In the genomic region with DNA sequence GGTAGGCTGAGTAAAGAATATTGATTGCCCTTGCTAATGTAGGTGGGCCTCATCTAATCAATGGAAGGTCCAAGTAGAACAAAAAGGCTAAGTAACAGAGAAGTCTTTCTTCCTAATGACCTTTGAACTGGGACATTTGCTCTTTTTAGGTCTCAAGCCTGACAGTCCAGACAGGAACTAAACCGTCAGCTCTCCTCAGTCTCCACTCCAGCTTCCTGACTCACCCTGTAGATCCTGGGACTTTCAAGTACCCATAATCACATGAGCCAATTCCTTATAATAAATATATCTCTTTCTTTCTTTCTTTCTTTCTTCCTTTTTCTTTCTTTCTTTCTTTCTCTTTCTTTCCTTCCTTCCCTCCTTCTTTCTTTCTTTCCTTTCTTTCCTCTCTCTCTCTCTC, we compare ENCODE assay signal across 27 cellular contexts.
DNase-seq lines count a peak whose midpoint lies in the region; ATAC-seq, FAIRE-seq and TF ChIP-seq lines count a peak whose summit lies in the region.
"Had no signal": no experiment of that assay in that cellular context is flagged by ENCODE, and none has a peak within 500 bp of the region (broad histone marks: within the 10 kb centered on the region; RNA-seq: fewer than 3 reads in every experiment).

No MANE protein-coding gene starts in this region.

- H2AFZ ChIP-seq in PC-3 (ENCODE audit: low read length), result no peak overlapping the region
- no peak overlapping the region for H2AFZ ChIP-seq in osteoblast (ENCODE audit: low read length)

- peaks cover 29% of the 10 kb centered on the region for H3K4me1 Mint-ChIP-seq in Calu3 (ENCODE audit: low read depth, unreplicated experiment)
- no peaks in the 10 kb centered on the region for H3K4me1 Mint-ChIP-seq in activated T-helper 17 cell treated with anti-CD3 and anti-CD28 coated beads, Interleukin-2, amount 50 U/mL, for 72 hours
- no peaks in the 10 kb centered on the region for H3K4me1 Mint-ChIP-seq in CD8-positive, alpha-beta memory T cell
- H3K4me1 Mint-ChIP-seq: CD4-positive, alpha-beta memory T cell; naive thymus-derived CD8-positive, alpha-beta T cell; stimulated activated naive CD8-positive, alpha-beta T cell treated with anti-CD3 and anti-CD28 coated beads, Interleukin-15, amount 100 ng/mL, for 72 hours had no signal

- intact Hi-C loops in Calu3 (cut with micrococcal nuclease; ENCODE audit: unreplicated experiment), result loop anchor here (5.0 kb wide), 1 partner anchor 82 kb away; no protein-coding TSS in a partner anchor
- intact Hi-C loops in PC-3 (cut with micrococcal nuclease), result loop anchor here (5.0 kb wide), 1 partner anchor 57 kb away; no protein-coding TSS in a partner anchor

- no peak for ATAC-seq in PC-3
- ATAC-seq in activated T-helper 17 cell treated with anti-CD3 and anti-CD28 coated beads, Interleukin-2, amount 50 U/mL, for 72 hours (replicated peaks), result no peak
- ATAC-seq: body of pancreas; naive thymus-derived CD8-positive, alpha-beta T cell; stimulated activated naive CD8-positive, alpha-beta T cell treated with anti-CD3 and anti-CD28 coated beads, Interleukin-15, amount 100 ng/mL, for 72 hours had no signal

- peaks cover 8% of the 10 kb centered on the region for H3K36me3 Mint-ChIP-seq in Calu3 (ENCODE audit: insufficient read depth, unreplicated experiment)
- H3K36me3 Mint-ChIP-seq in activated T-helper 17 cell treated with anti-CD3 and anti-CD28 coated beads, Interleukin-2, amount 50 U/mL, for 72 hours (ENCODE audit: low read depth), result no peaks in the 10 kb centered on the region
- no peaks in the 10 kb centered on the region for H3K36me3 Mint-ChIP-seq in CD8-positive, alpha-beta memory T cell
- H3K36me3 Mint-ChIP-seq: activated naive CD8-positive, alpha-beta T cell; CD4-positive, alpha-beta memory T cell; naive thymus-derived CD8-positive, alpha-beta T cell had no signal

- no peaks in the 10 kb centered on the region for H3K79me2 ChIP-seq in PC-3 (ENCODE audit: low read length)
- no peaks in the 10 kb centered on the region for H3K79me2 ChIP-seq in osteoblast (ENCODE audit: insufficient read depth, low read length)

- no peak for FAIRE-seq in GM19239 (lab: Jason Lieb, UNC)
- FAIRE-seq: endothelial cell of umbilical vein had no signal

- no peak overlapping the region for H3K4me3 Mint-ChIP-seq in Calu3 (ENCODE audit: low read depth, unreplicated experiment)
- no peak overlapping the region for H3K4me3 Mint-ChIP-seq in activated T-helper 17 cell treated with anti-CD3 and anti-CD28 coated beads, Interleukin-2, amount 50 U/mL, for 72 hours
- no peak overlapping the region for H3K4me3 Mint-ChIP-seq in CD8-positive, alpha-beta memory T cell
- H3K4me3 Mint-ChIP-seq: activated naive CD8-positive, alpha-beta T cell; activated T-helper 1 cell treated with anti-CD3 and anti-CD28 coated beads, Interleukin-12 subunit alpha, Interleukin-12 subunit beta, Interleukin-2, Interleukin-4 antibody, amounts not matched to agents 30 ng/mL and 10 ng/mL and 1 ng/mL, durations not matched to agents 14 hours and 24 hours and 36 hours; CD4-positive, alpha-beta memory T cell; naive thymus-derived CD8-positive, alpha-beta T cell; stimulated activated naive CD8-positive, alpha-beta T cell treated with anti-CD3 and anti-CD28 coated beads, Interleukin-15, amount 100 ng/mL, for 72 hours had no signal

- H3K27ac Mint-ChIP-seq in Calu3 (ENCODE audit: unreplicated experiment), result peak overlapping the region; percentile 99
- H3K27ac Mint-ChIP-seq in activated T-helper 17 cell treated with anti-CD3 and anti-CD28 coated beads, Interleukin-2, amount 50 U/mL, for 72 hours, result no peak overlapping the region
- no peak overlapping the region for H3K27ac Mint-ChIP-seq in CD8-positive, alpha-beta memory T cell
- H3K27ac Mint-ChIP-seq: activated naive CD8-positive, alpha-beta T cell; activated T-helper 1 cell treated with anti-CD3 and anti-CD28 coated beads, Interleukin-12 subunit alpha, Interleukin-12 subunit beta, Interleukin-2, Interleukin-4 antibody, amounts not matched to agents 30 ng/mL and 10 ng/mL and 1 ng/mL, durations not matched to agents 14 hours and 24 hours and 36 hours; CD4-positive, alpha-beta memory T cell; naive thymus-derived CD8-positive, alpha-beta T cell; stimulated activated naive CD8-positive, alpha-beta T cell treated with anti-CD3 and anti-CD28 coated beads, Interleukin-15, amount 100 ng/mL, for 72 hours had no signal

- DNase-seq in Calu3, result no peak
- DNase-seq in PC-3, result no peak
- no peak for DNase-seq in epithelial cell of prostate (ENCODE audit: low read depth, low spot score)
- DNase-seq in osteoblast (ENCODE audit: insufficient read length, low spot score, missing footprints), result no peak
- DNase-seq in GM19239 (ENCODE audit: insufficient read length, low spot score), result no peak
- DNase-seq in coronary artery (ENCODE audit: low spot score), result no peak
- no peak for DNase-seq in CD8-positive, alpha-beta memory T cell
- DNase-seq: activated CD4-positive, alpha-beta T cell treated with anti-CD3 and anti-CD28 coated beads for 48 hours; body of pancreas; CD4-positive, alpha-beta memory T cell; dermis blood vessel endothelial cell; DND-41; hippocampal formation; islet precursor cell; naive thymus-derived CD8-positive, alpha-beta T cell; NCI-H510A; NK-92 treated with Interleukin-12 subunit alpha and Interleukin-12 subunit beta, amount 100 ng/mL, for 24 hours; stimulated activated CD4-positive, alpha-beta T cell treated with anti-CD3 and anti-CD28 coated beads, Interleukin-4, amount 100 ng/mL, for 1 hour; stimulated activated naive CD8-positive, alpha-beta T cell treated with anti-CD3 and anti-CD28 coated beads, Interleukin-15, amount 100 ng/mL, for 72 hours; transverse colon had no signal

- H3K9me3 ChIP-seq in PC-3 (ENCODE audit: low read length) (no peaks in the 10 kb centered on the region), osteoblast (ENCODE audit: low read depth, low read length) (no peaks in the 10 kb centered on the region)
- H3K9me3 ChIP-seq in CD8-positive, alpha-beta memory T cell (ENCODE audit: low read length), result no peaks in the 10 kb centered on the region
- H3K9me3 ChIP-seq: body of pancreas, transverse colon had no signal

- CTCF ChIA-PET in Calu3 (lab: Charles Lee) (no interaction called here), PC-3 (lab: Charles Lee) (no interaction called here)
- CTCF ChIA-PET in CD8-positive, alpha-beta memory T cell (lab: Charles Lee), result no interaction called here

- H3K4me1 ChIP-seq in PC-3 (ENCODE audit: insufficient read depth, low read length), result peaks cover 31% of the 10 kb centered on the region
- H3K4me1 ChIP-seq in osteoblast (ENCODE audit: insufficient read depth, low read length), result peaks cover 36% of the 10 kb centered on the region
- H3K4me1 ChIP-seq in CD8-positive, alpha-beta memory T cell (ENCODE audit: insufficient read depth, low read length), result no peaks in the 10 kb centered on the region
- H3K4me1 ChIP-seq: body of pancreas, transverse colon had no signal

- H3K4me3 ChIP-seq in PC-3 (ENCODE audit: low read length) (no peak overlapping the region), osteoblast (ENCODE audit: insufficient read depth, low read length) (no peak overlapping the region), coronary artery (no peak overlapping the region)
- H3K4me3 ChIP-seq in CD8-positive, alpha-beta memory T cell (ENCODE audit: low read length), result no peak overlapping the region
- H3K4me3 ChIP-seq: body of pancreas, lung, skin epidermis, transverse colon had no signal

- no peaks in the 10 kb centered on the region for H3K9me2 ChIP-seq in PC-3 (replicated peaks; ENCODE audit: low read length)

- H3K27ac ChIP-seq in PC-3 (ENCODE audit: low read length) (peak overlapping the region; percentile 95), epithelial cell of prostate (peak overlapping the region; percentile 99), osteoblast (ENCODE audit: low read depth, low read length) (peak overlapping the region; percentile 99), coronary artery (no peak overlapping the region)
- H3K27ac ChIP-seq in CD8-positive, alpha-beta memory T cell (ENCODE audit: low read depth, low read length), result no peak overlapping the region
- H3K27ac ChIP-seq: body of pancreas, RWPE1 had no signal

- H3K9ac ChIP-seq in PC-3 (ENCODE audit: low read length), result no peak overlapping the region

- BruUV-seq in Calu3 (replicated peaks; lab: Mats Ljungman, UMichigan) (no TSS peak), PC-3 (replicated peaks; lab: Mats Ljungman, UMichigan) (no TSS peak)

- no peaks in the 10 kb centered on the region for H3F3A ChIP-seq in PC-3 (ENCODE audit: low read length, unreplicated experiment)

- no peaks in the 10 kb centered on the region for H4K20me1 ChIP-seq in PC-3 (ENCODE audit: low read length)
- H4K20me1 ChIP-seq in osteoblast (ENCODE audit: insufficient read depth, low read length), result no peaks in the 10 kb centered on the region

- H3K27me3 ChIP-seq in PC-3 (ENCODE audit: low read length) (no peaks in the 10 kb centered on the region), osteoblast (ENCODE audit: insufficient read depth, low read length) (no peaks in the 10 kb centered on the region)
- H3K27me3 ChIP-seq in CD8-positive, alpha-beta memory T cell (ENCODE audit: insufficient read depth, low read length, poor library complexity, severe bottlenecking), result no peaks in the 10 kb centered on the region
- H3K27me3 ChIP-seq: body of pancreas, transverse colon had no signal

- no peak overlapping the region for H3K4me2 ChIP-seq in PC-3 (ENCODE audit: low read length)
- H3K4me2 ChIP-seq in osteoblast (ENCODE audit: insufficient read depth, low read length), result peak overlapping the region; percentile 70

- TF ChIP-seq CTCF in Calu3 (IDR thresholded peaks at IDR 0.05; ENCODE audit: unreplicated experiment), result no peak
- TF ChIP-seq CTCF in PC-3 (conservative IDR thresholded peaks at IDR 0.05; ENCODE audit: low read depth, low read length), result no peak
- no peak for TF ChIP-seq CTCF in osteoblast (IDR thresholded peaks at IDR 0.05; ENCODE audit: extremely low read depth, low read depth, low read length)
- TF ChIP-seq CTCF in coronary artery (IDR thresholded peaks at IDR 0.05), result no peak

- H3K9me3 Mint-ChIP-seq in Calu3 (ENCODE audit: low read depth, unreplicated experiment), result peaks cover 13% of the 10 kb centered on the region
- H3K9me3 Mint-ChIP-seq in activated T-helper 17 cell treated with anti-CD3 and anti-CD28 coated beads, Interleukin-2, amount 50 U/mL, for 72 hours, result peaks cover 10% of the 10 kb centered on the region
- H3K9me3 Mint-ChIP-seq in CD8-positive, alpha-beta memory T cell, result peaks cover 0 to 5% (median 4%) of the 10 kb centered on the region in 5 donors
- H3K9me3 Mint-ChIP-seq: activated T-helper 1 cell treated with anti-CD3 and anti-CD28 coated beads, Interleukin-12 subunit alpha, Interleukin-12 subunit beta, Interleukin-2, Interleukin-4 antibody, amounts not matched to agents 30 ng/mL and 10 ng/mL and 1 ng/mL, durations not matched to agents 14 hours and 24 hours and 36 hours had no signal

- POLR2A ChIA-PET in PC-3 (lab: Charles Lee; ENCODE audit: unreplicated experiment), result no interaction called here
- POLR2A ChIA-PET in CD8-positive, alpha-beta memory T cell (lab: Charles Lee), result no interaction called here

- H3K27me3 Mint-ChIP-seq in Calu3 (ENCODE audit: unreplicated experiment), result no peaks in the 10 kb centered on the region
- H3K27me3 Mint-ChIP-seq in activated T-helper 17 cell treated with anti-CD3 and anti-CD28 coated beads, Interleukin-2, amount 50 U/mL, for 72 hours, result peaks cover 3% of the 10 kb centered on the region
- H3K27me3 Mint-ChIP-seq in CD8-positive, alpha-beta memory T cell, result peaks cover 0 to 5% of the 10 kb centered on the region in 2 donors
- H3K27me3 Mint-ChIP-seq: activated naive CD8-positive, alpha-beta T cell; CD4-positive, alpha-beta memory T cell; stimulated activated naive CD8-positive, alpha-beta T cell treated with anti-CD3 and anti-CD28 coated beads, Interleukin-15, amount 100 ng/mL, for 72 hours had no signal

- no peaks in the 10 kb centered on the region for H3K36me3 ChIP-seq in PC-3 (ENCODE audit: low read depth, low read length)
- H3K36me3 ChIP-seq in osteoblast (ENCODE audit: insufficient read depth, low read length), result no peaks in the 10 kb centered on the region
- no peaks in the 10 kb centered on the region for H3K36me3 ChIP-seq in CD8-positive, alpha-beta memory T cell (ENCODE audit: insufficient read depth, low read length)
- H3K36me3 ChIP-seq: transverse colon had no signal

Comparison
In these comparisons a context has a peak if more than half of its experiments do, and no peak if none do; other contexts are left out.
1. H3K27ac ChIP-seq: peak in PC-3 (single experiment), epithelial cell of prostate (single experiment) and osteoblast (single experiment); none in coronary artery (0 of 2) and CD8-positive, alpha-beta memory T cell (single experiment).